ENCODE assay signal across 9 cellular contexts in the genomic region with DNA sequence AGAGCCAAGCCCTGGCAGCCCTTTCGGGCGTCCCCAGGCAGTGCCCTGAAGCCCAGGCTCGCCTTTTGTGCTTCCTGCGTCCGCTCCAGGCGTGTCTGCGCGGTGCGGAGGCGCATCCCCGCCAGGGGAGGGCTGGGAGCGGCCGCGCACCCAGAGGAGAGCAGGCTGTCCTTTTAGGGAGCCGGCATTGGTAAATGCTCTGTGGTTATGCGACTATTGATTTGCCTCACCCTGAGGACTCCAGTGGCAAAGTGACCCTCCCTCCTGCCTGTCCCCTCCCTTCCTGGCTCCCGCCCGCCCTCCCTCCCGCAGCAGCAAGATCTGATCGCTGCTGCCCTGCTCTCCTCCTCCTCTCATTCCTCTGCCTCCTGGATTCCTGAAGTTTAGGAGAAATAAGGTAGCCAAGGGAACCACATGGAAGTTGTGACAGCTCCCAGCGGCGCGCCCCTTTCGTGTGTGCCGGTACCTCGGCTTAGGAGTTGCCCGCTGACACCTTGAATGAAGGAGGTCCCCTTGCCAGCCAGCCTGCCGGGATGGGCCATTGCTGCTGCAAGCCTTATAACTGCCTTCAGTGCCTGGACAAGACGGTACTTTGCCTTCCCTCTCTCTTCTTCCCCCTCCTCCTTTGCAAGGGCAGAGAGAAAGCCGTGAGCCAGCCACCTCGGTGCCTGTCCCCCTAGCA.
DNase-seq lines count a peak whose midpoint lies in the region; ATAC-seq, FAIRE-seq and TF ChIP-seq lines count a peak whose summit lies in the region.
"Had no signal": no experiment of that assay in that cellular context is flagged by ENCODE, and none has a peak within 500 bp of the region (broad histone marks: within the 10 kb centered on the region; RNA-seq: fewer than 3 reads in every experiment).

No MANE protein-coding gene starts in this region.

- CTCF ChIA-PET in activated CD4-positive, alpha-beta T cell treated with anti-CD3 and anti-CD28 coated beads, Interleukin-2, amount 10 ng/mL, durations not matched to agents 7 days and 5 days (lab: Charles Lee): no interaction called here
- CTCF ChIA-PET in naive thymus-derived CD4-positive, alpha-beta T cell (lab: Charles Lee): no interaction called here
- CTCF ChIA-PET in activated naive CD4-positive, alpha-beta T cell treated with anti-CD3 and anti-CD28 coated beads, Interleukin-2, amount 10 ng/mL, durations not matched to agents 7 days and 5 days (lab: Charles Lee): no interaction called here

- no peak for TF ChIP-seq CTCF in astrocyte (IDR thresholded peaks at IDR 0.05; ENCODE audit: insufficient read depth, low read depth, low read length)

- no peaks in the 10 kb centered on the region for H3K9me3 Mint-ChIP-seq in activated CD4-positive, alpha-beta T cell treated with anti-CD3 and anti-CD28 coated beads, Interleukin-2, amount 10 ng/mL, durations not matched to agents 7 days and 5 days
- no peaks in the 10 kb centered on the region for H3K9me3 Mint-ChIP-seq in astrocyte (ENCODE audit: unreplicated experiment)
- H3K9me3 Mint-ChIP-seq in naive thymus-derived CD4-positive, alpha-beta T cell: peaks cover 0 to 1% (median 0%) of the 10 kb centered on the region in 11 donors
- no peaks in the 10 kb centered on the region for H3K9me3 Mint-ChIP-seq in activated naive CD4-positive, alpha-beta T cell treated with anti-CD3 and anti-CD28 coated beads, Interleukin-2, amount 10 ng/mL, durations not matched to agents 7 days and 5 days
- H3K9me3 Mint-ChIP-seq: T-helper 1 cell treated with Interleukin-12 subunit alpha and Interleukin-12 subunit beta and Interleukin-4 antibody, amounts not matched to agents 30 μg/mL and 1 μg/mL, for 36 hours had no signal

- peak overlapping the region; percentile 79 for H3K4me2 ChIP-seq in astrocyte (ENCODE audit: low read length)

- H3K4me1 ChIP-seq in astrocyte (ENCODE audit: insufficient read depth, low read length): no peaks in the 10 kb centered on the region
- H3K4me1 ChIP-seq in naive thymus-derived CD4-positive, alpha-beta T cell (ENCODE audit: control insufficient read depth in 2 of 2, insufficient read depth in 2 of 2, low read length in 2 of 2): no peaks in the 10 kb centered on the region

- H3K36me3 Mint-ChIP-seq in activated CD4-positive, alpha-beta T cell treated with anti-CD3 and anti-CD28 coated beads, Interleukin-2, amount 10 ng/mL, durations not matched to agents 7 days and 5 days (ENCODE audit: low read depth): no peaks in the 10 kb centered on the region
- H3K36me3 Mint-ChIP-seq in astrocyte (ENCODE audit: low read depth, unreplicated experiment): no peaks in the 10 kb centered on the region
- no peaks in the 10 kb centered on the region for H3K36me3 Mint-ChIP-seq in naive thymus-derived CD4-positive, alpha-beta T cell
- no peaks in the 10 kb centered on the region for H3K36me3 Mint-ChIP-seq in activated naive CD4-positive, alpha-beta T cell treated with anti-CD3 and anti-CD28 coated beads, Interleukin-2, amount 10 ng/mL, durations not matched to agents 7 days and 5 days

- no peak overlapping the region for H2AFZ ChIP-seq in astrocyte (ENCODE audit: low read depth, low read length)

- H4K20me1 ChIP-seq in astrocyte (ENCODE audit: insufficient read depth, low read length): no peaks in the 10 kb centered on the region

- DNase-seq in activated CD4-positive, alpha-beta T cell treated with anti-CD3 and anti-CD28 coated beads for 48 hours: peak; percentile 4
- no peak for DNase-seq in activated CD4-positive, alpha-beta T cell treated with anti-CD3 and anti-CD28 coated beads, Interleukin-2, amount 10 ng/mL, durations not matched to agents 7 days and 5 days
- DNase-seq in astrocyte (ENCODE audit: low read depth): peak; percentile 2
- DNase-seq in inferior parietal cortex (ENCODE audit: extremely low spot score): peak; percentile 41
- peak; percentile 31 for DNase-seq in superior temporal gyrus (ENCODE audit: extremely low spot score)
- no peak for DNase-seq in NCI-H1048 (lab: John Stamatoyannopoulos, UW)
- no peak for DNase-seq in naive thymus-derived CD4-positive, alpha-beta T cell
- no peak for DNase-seq in activated naive CD4-positive, alpha-beta T cell treated with anti-CD3 and anti-CD28 coated beads, Interleukin-2, amount 10 ng/mL, durations not matched to agents 7 days and 5 days

- peaks cover 2% of the 10 kb centered on the region for H3K4me1 Mint-ChIP-seq in activated CD4-positive, alpha-beta T cell treated with anti-CD3 and anti-CD28 coated beads, Interleukin-2, amount 10 ng/mL, durations not matched to agents 7 days and 5 days
- H3K4me1 Mint-ChIP-seq in astrocyte (ENCODE audit: low read depth, unreplicated experiment): peaks cover 4% of the 10 kb centered on the region
- H3K4me1 Mint-ChIP-seq in naive thymus-derived CD4-positive, alpha-beta T cell: peaks cover 0 to 8% (median 5%) of the 10 kb centered on the region in 7 donors
- H3K4me1 Mint-ChIP-seq in activated naive CD4-positive, alpha-beta T cell treated with anti-CD3 and anti-CD28 coated beads, Interleukin-2, amount 10 ng/mL, durations not matched to agents 7 days and 5 days: peaks cover 4% of the 10 kb centered on the region

- H3K4me3 ChIP-seq in astrocyte (ENCODE audit: insufficient read depth, low read depth, low read length): peak overlapping the region; percentile 34
- no peak overlapping the region for H3K4me3 ChIP-seq in naive thymus-derived CD4-positive, alpha-beta T cell (ENCODE audit: low read length)

- H3K9me3 ChIP-seq in astrocyte (ENCODE audit: insufficient read depth, low read depth, low read length): no peaks in the 10 kb centered on the region
- no peaks in the 10 kb centered on the region for H3K9me3 ChIP-seq in naive thymus-derived CD4-positive, alpha-beta T cell (ENCODE audit: control insufficient read depth in 2 of 3, low read length in 3 of 3)

- no peak overlapping the region for H3K9ac ChIP-seq in astrocyte (ENCODE audit: low read length)

- POLR2A ChIA-PET in activated CD4-positive, alpha-beta T cell treated with anti-CD3 and anti-CD28 coated beads, Interleukin-2, amount 10 ng/mL, durations not matched to agents 7 days and 5 days (lab: Charles Lee): no interaction called here
- POLR2A ChIA-PET in naive thymus-derived CD4-positive, alpha-beta T cell (lab: Charles Lee): no interaction called here

- no peaks in the 10 kb centered on the region for H3K79me2 ChIP-seq in astrocyte (ENCODE audit: insufficient read depth, low read length)

- intact Hi-C loops in naive thymus-derived CD4-positive, alpha-beta T cell (cut with micrococcal nuclease): no loop called here

- FAIRE-seq in astrocyte (lab: Jason Lieb, UNC): no peak

- H3K4me3 Mint-ChIP-seq in activated CD4-positive, alpha-beta T cell treated with anti-CD3 and anti-CD28 coated beads, Interleukin-2, amount 10 ng/mL, durations not matched to agents 7 days and 5 days: no peak overlapping the region
- H3K4me3 Mint-ChIP-seq in astrocyte (ENCODE audit: unreplicated experiment): peak overlapping the region; percentile 88
- peak overlapping the region in 2 of 10 donors; percentile 20 to 39 for H3K4me3 Mint-ChIP-seq in naive thymus-derived CD4-positive, alpha-beta T cell
- no peak overlapping the region for H3K4me3 Mint-ChIP-seq in activated naive CD4-positive, alpha-beta T cell treated with anti-CD3 and anti-CD28 coated beads, Interleukin-2, amount 10 ng/mL, durations not matched to agents 7 days and 5 days
- H3K4me3 Mint-ChIP-seq: T-helper 1 cell treated with Interleukin-12 subunit alpha and Interleukin-12 subunit beta and Interleukin-4 antibody, amounts not matched to agents 30 μg/mL and 1 μg/mL, for 36 hours had no signal

- H3K27ac Mint-ChIP-seq in activated CD4-positive, alpha-beta T cell treated with anti-CD3 and anti-CD28 coated beads, Interleukin-2, amount 10 ng/mL, durations not matched to agents 7 days and 5 days: no peak overlapping the region
- H3K27ac Mint-ChIP-seq in astrocyte (ENCODE audit: unreplicated experiment): no peak overlapping the region
- no peak overlapping the region for H3K27ac Mint-ChIP-seq in naive thymus-derived CD4-positive, alpha-beta T cell
- no peak overlapping the region for H3K27ac Mint-ChIP-seq in activated naive CD4-positive, alpha-beta T cell treated with anti-CD3 and anti-CD28 coated beads, Interleukin-2, amount 10 ng/mL, durations not matched to agents 7 days and 5 days
- H3K27ac Mint-ChIP-seq: T-helper 1 cell treated with Interleukin-12 subunit alpha and Interleukin-12 subunit beta and Interleukin-4 antibody, amounts not matched to agents 30 μg/mL and 1 μg/mL, for 36 hours had no signal

- H3K27me3 Mint-ChIP-seq in activated CD4-positive, alpha-beta T cell treated with anti-CD3 and anti-CD28 coated beads, Interleukin-2, amount 10 ng/mL, durations not matched to agents 7 days and 5 days: peaks cover 65% of the 10 kb centered on the region
- peaks cover 36% of the 10 kb centered on the region for H3K27me3 Mint-ChIP-seq in astrocyte (ENCODE audit: low read depth, unreplicated experiment)
- H3K27me3 Mint-ChIP-seq in naive thymus-derived CD4-positive, alpha-beta T cell: peaks cover 56 to 72% (median 62%) of the 10 kb centered on the region in 5 donors
- peaks cover 45% of the 10 kb centered on the region for H3K27me3 Mint-ChIP-seq in activated naive CD4-positive, alpha-beta T cell treated with anti-CD3 and anti-CD28 coated beads, Interleukin-2, amount 10 ng/mL, durations not matched to agents 7 days and 5 days

- no peaks in the 10 kb centered on the region for H3K36me3 ChIP-seq in astrocyte (ENCODE audit: insufficient read depth, low read length)
- H3K36me3 ChIP-seq in naive thymus-derived CD4-positive, alpha-beta T cell (ENCODE audit: control insufficient read depth in 2 of 3, insufficient read depth in 3 of 3, low read length in 3 of 3): no peaks in the 10 kb centered on the region

- no peak overlapping the region for H3K27ac ChIP-seq in astrocyte (ENCODE audit: low read depth, low read length)
- no peak overlapping the region for H3K27ac ChIP-seq in naive thymus-derived CD4-positive, alpha-beta T cell (ENCODE audit: low read depth, low read length)

- H3K27me3 ChIP-seq in astrocyte (ENCODE audit: insufficient read depth, low read length): peaks cover 52% of the 10 kb centered on the region
- H3K27me3 ChIP-seq in naive thymus-derived CD4-positive, alpha-beta T cell (ENCODE audit: control insufficient read depth in 2 of 2, insufficient read depth in 2 of 2, low read length in 2 of 2): no peaks in the 10 kb centered on the region

- no peak for ATAC-seq in naive thymus-derived CD4-positive, alpha-beta T cell

Comparison
In these comparisons a context has a peak if more than half of its experiments do, and no peak if none do; other contexts are left out.
1. DNase-seq: peak in activated CD4-positive, alpha-beta T cell treated with anti-CD3 and anti-CD28 coated beads for 48 hours (single experiment), astrocyte (single experiment), inferior parietal cortex (single experiment) and superior temporal gyrus (single experiment); none in activated CD4-positive, alpha-beta T cell treated with anti-CD3 and anti-CD28 coated beads, Interleukin-2, amount 10 ng/mL, durations not matched to agents 7 days and 5 days (single experiment), NCI-H1048 (single experiment), naive thymus-derived CD4-positive, alpha-beta T cell (0 of 9) and activated naive CD4-positive, alpha-beta T cell treated with anti-CD3 and anti-CD28 coated beads, Interleukin-2, amount 10 ng/mL, durations not matched to agents 7 days and 5 days (single experiment).